8 cellular contexts compared by ENCODE assay signal in genomic region chr22:50562523-50563409, GRCh38. TPM values are rescaled to one million over a fixed set of nuclear protein-coding genes. Genes with fewer than 3 reads are reported as not detected.
A peak's percentile ranks its signal among the peaks of the same experiment; 100 is the strongest.
DNase-seq lines count a peak whose midpoint lies in the region; ATAC-seq lines count a peak whose summit lies in the region.

Gene SYCE3 (minus strand): TSS chr22:50562919. CDS start chr22:50556405, 6,514 bp downstream.

- 2 to 7% methylated on average over 36 to 61 of the region's 61 CpGs for WGBS in esophagus, 2 donors

- peak within 1 kb of the TSS; percentile 65 to 85 for H3K27ac ChIP-seq in esophagus (ENCODE audit: low read depth in 2 of 2, low read length in 1 of 2)
- H3K27ac ChIP-seq in muscle layer of colon (ENCODE audit: low read depth, low read length): peak within 1 kb of the TSS; percentile 61

- ATAC-seq in GM21529 (IDR thresholded peaks at IDR 0.05; ENCODE audit: unreplicated experiment): peak; percentile 91

- H3K9me3 ChIP-seq in esophagus (ENCODE audit: control insufficient read depth in 2 of 2, insufficient read depth in 1 of 2, low read depth in 1 of 2, low read length in 1 of 2) (no peaks in the 10 kb centered on the region), muscle layer of colon (ENCODE audit: low read length) (no peaks in the 10 kb centered on the region)

- DNase-seq in DMS153 treated with DMSO at 0.1 percent for 48 hours (lab: John Stamatoyannopoulos, UW; ENCODE audit: unreplicated experiment) (peak; percentile 89), OCI-M1 (lab: John Stamatoyannopoulos, UW) (peak; percentile 98)
- peak; percentile 97 for DNase-seq in activated T-cell treated with anti-CD3 and anti-CD28 coated beads, Interleukin-2, amount 50 U/mL, for 1 hour
- peak; percentile 96 for DNase-seq in stimulated activated CD8-positive, alpha-beta memory T cell treated with anti-CD3 and anti-CD28 coated beads, Interleukin-7, amount 100 ng/mL, for 24 hours (ENCODE audit: low read depth)

- H3K4me3 Mint-ChIP-seq in IgD-negative memory B cell: peak within 1 kb of the TSS; percentile 85 to 95 (median 93)

- H3K27ac Mint-ChIP-seq in IgD-negative memory B cell: peak within 1 kb of the TSS; percentile 2 to 88 (median 81)

- no peaks in the 10 kb centered on the region for H3K27me3 ChIP-seq in esophagus (ENCODE audit: control insufficient read depth in 1 of 2, insufficient read depth in 2 of 2, low read length in 2 of 2)
- H3K27me3 ChIP-seq in muscle layer of colon (ENCODE audit: control insufficient read depth in 1 of 2, insufficient read depth in 2 of 2, low read length in 2 of 2): no peaks in the 10 kb centered on the region

- H3K36me3 ChIP-seq in esophagus (ENCODE audit: control insufficient read depth in 2 of 2, insufficient read depth in 2 of 2, low read length in 1 of 2) (no peaks in the 10 kb centered on the region), muscle layer of colon (ENCODE audit: insufficient read depth, low read length) (no peaks in the 10 kb centered on the region)

- H3K27me3 Mint-ChIP-seq in IgD-negative memory B cell: peaks cover 4% of the 10 kb centered on the region

- H3K36me3 Mint-ChIP-seq in IgD-negative memory B cell: peaks cover 4% of the 10 kb centered on the region

- H3K4me3 ChIP-seq in esophagus (ENCODE audit: low read depth in 1 of 2, low read length in 2 of 2): peak within 1 kb of the TSS; percentile 55 to 63
- H3K4me3 ChIP-seq in muscle layer of colon (ENCODE audit: low read depth in 1 of 2, low read length in 2 of 2): peak within 1 kb of the TSS; percentile 85 to 98

- H3K9me3 Mint-ChIP-seq in IgD-negative memory B cell: no peaks in the 10 kb centered on the region

- peak within 1 kb of the TSS; percentile 57 for H3K9ac ChIP-seq in muscle layer of colon (ENCODE audit: low read length)

- peaks cover 0 to 8% (median 2%) of the 10 kb centered on the region in 3 donors for H3K4me1 Mint-ChIP-seq in IgD-negative memory B cell

- H3K4me1 ChIP-seq in esophagus (ENCODE audit: control insufficient read depth in 2 of 2, insufficient read depth in 2 of 2, low read length in 1 of 2) (peaks cover 0 to 3% of the 10 kb centered on the region in 2 donors), muscle layer of colon (ENCODE audit: insufficient read depth, low read length) (peaks cover 9% of the 10 kb centered on the region)

RNA-seq across cellular contexts. Expression of gene SYCE3, which starts in this region (rescaled TPM):
- not detected for polyA plus RNA-seq in IgD-negative memory B cell
- polyA plus RNA-seq in esophagus: under 1 TPM in 1 of 2 donors, not detected in 1; 0.32 TPM

Comparison
In these comparisons a context has a peak if more than half of its experiments do, and no peak if none do; other contexts are left out.
1. Peak in every context shown above with its lines: DNase-seq, ATAC-seq, H3K4me3 ChIP-seq and H3K27ac ChIP-seq.